Comparison of ENCODE assay signal across 19 cellular contexts in the genomic region with DNA sequence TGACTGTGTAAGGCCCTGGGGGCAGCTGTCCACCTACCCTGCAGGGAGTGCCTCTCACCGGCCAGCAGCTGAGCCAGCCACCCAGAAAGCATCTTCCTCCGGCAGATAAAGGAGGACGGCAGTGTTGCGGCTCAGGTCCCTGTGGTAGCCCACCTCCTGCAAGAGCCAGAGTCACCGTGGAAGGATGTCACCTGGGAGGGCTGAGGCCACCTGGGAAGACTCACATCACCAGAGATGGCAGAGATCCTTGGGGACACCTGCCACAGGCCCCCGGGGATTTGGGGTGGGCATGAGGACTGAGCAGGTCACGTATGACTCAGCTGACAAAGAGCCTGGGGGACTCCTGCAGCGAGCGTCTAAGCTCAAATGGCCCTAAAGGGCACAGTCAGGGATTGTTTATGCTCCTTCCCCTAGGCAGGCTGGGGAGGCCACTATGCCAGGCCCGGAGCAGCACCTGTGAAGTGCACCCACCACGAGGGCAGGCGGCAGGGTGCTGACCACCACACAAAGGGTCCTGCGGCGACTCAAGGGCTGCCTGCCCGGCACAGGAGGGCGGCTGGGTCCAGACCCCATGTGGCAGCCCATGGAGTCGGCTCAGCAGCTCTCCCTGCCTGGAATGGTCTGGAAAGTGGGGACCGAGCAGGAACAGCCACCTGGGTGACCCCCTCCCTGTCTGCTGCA. TPM values are rescaled to one million over a fixed set of nuclear protein-coding genes. Genes with fewer than 3 reads are reported as not detected.
"Had no signal": no experiment of that assay in that cellular context is flagged by ENCODE, and none has a peak within 500 bp of the region (broad histone marks: within the 10 kb centered on the region; RNA-seq: fewer than 3 reads in every experiment).

No MANE protein-coding gene starts in this region.

- H3K27me3 ChIP-seq: body of pancreas, colonic mucosa had no signal

- DNase-seq: activated CD4-positive, alpha-beta memory T cell treated with anti-CD3 and anti-CD28 coated beads for 36 hours; activated CD4-positive, alpha-beta T cell treated with anti-CD3 and anti-CD28 coated beads for 1 hour; activated gamma-delta T cell; activated naive CD8-positive, alpha-beta T cell treated with anti-CD3 and anti-CD28 coated beads for 36 hours; activated T-cell treated with anti-CD3 and anti-CD28 coated beads, Interleukin-2, amount 50 U/mL, for 24 hours; amygdala; body of pancreas; central memory CD4-positive, alpha-beta T cell; colonic mucosa; effector CD4-positive, alpha-beta T cell; foreskin melanocyte; naive thymus-derived CD4-positive, alpha-beta T cell; stomach; T-helper 1 cell; T1000 had no signal

- H3K4me3 ChIP-seq: body of pancreas, colonic mucosa, mucosa of descending colon, smooth muscle cell, stomach, thoracic aorta had no signal

- H3K27ac ChIP-seq: body of pancreas, colonic mucosa, stomach, thoracic aorta had no signal

- H3K9me3 ChIP-seq: body of pancreas, colonic mucosa, mucosa of descending colon, stomach, thoracic aorta had no signal

- H3K36me3 ChIP-seq: colonic mucosa, stomach, thoracic aorta had no signal

- H3K4me1 ChIP-seq: colonic mucosa, stomach had no signal

- H3K4me2 ChIP-seq: smooth muscle cell had no signal

RNA-seq across cellular contexts. Expression of gene TNFRSF13B, which starts 44.1 kb away (rescaled TPM):
- total RNA-seq: activated CD4-positive, alpha-beta memory T cell treated with anti-CD3 and anti-CD28 coated beads for 36 hours; body of pancreas; lung microvascular endothelial cell; smooth muscle cell; thoracic aorta had no signal
